1 cellular context compared by ENCODE assay signal in genomic region chr2:99403524-99403923, GRCh38.
TF ChIP-seq lines count a peak whose summit lies in the region.

No MANE protein-coding gene starts in this region.

TF ChIP-seq in HepG2, 621 proteins besides CTCF, POLR2A, EP300 and RAD21 (continued from another document and continues in another):
- TF ChIP-seq AHDC1 (CRISPR knock-in tag; IDR thresholded peaks at IDR 0.05; ENCODE audit: borderline replicate concordance): no peak
- TF ChIP-seq ZSCAN12 (CRISPR knock-in tag; IDR thresholded peaks at IDR 0.05): no peak
- 0 out of 2 replicates have a peak, but pooled peaks have one; percentile 21 for TF ChIP-seq ZBTB38 (CRISPR knock-in tag; IDR thresholded peaks at IDR 0.05)
- no peak for TF ChIP-seq HMG20B (CRISPR knock-in tag; conservative IDR thresholded peaks at IDR 0.05)
- TF ChIP-seq BRF2 (CRISPR knock-in tag; IDR thresholded peaks at IDR 0.05): no peak
- TF ChIP-seq ZNF260 (CRISPR knock-in tag; IDR thresholded peaks at IDR 0.05; ENCODE audit: borderline replicate concordance, low read depth): no peak
- TF ChIP-seq SMC3 (IDR thresholded peaks at IDR 0.05; ENCODE audit: low read length): peak; percentile 48
- peak; percentile 55; the same call in 1 of the 2 replicates for TF ChIP-seq KMT2A (CRISPR knock-in tag; IDR thresholded peaks at IDR 0.05)
- TF ChIP-seq MIER3 (CRISPR knock-in tag; IDR thresholded peaks at IDR 0.05; ENCODE audit: borderline replicate concordance): peak; percentile 20; the same call in 1 of the 2 replicates
- TF ChIP-seq TRAFD1 (CRISPR knock-in tag; IDR thresholded peaks at IDR 0.05; ENCODE audit: borderline replicate concordance): peak; percentile 40; the same call in 1 of the 2 replicates
- TF ChIP-seq UBTF (CRISPR knock-in tag; IDR thresholded peaks at IDR 0.05): 0 out of 2 replicates have a peak, but pooled peaks have one; percentile 27
- TF ChIP-seq ZNF607 (CRISPR knock-in tag; IDR thresholded peaks at IDR 0.05; ENCODE audit: borderline replicate concordance): peak; percentile 59; the same call in 1 of the 2 replicates
- peak; percentile 22; the same call in 1 of the 2 replicates for TF ChIP-seq MEIS1 (CRISPR knock-in tag; IDR thresholded peaks at IDR 0.05; ENCODE audit: borderline replicate concordance)
- 0 out of 2 replicates have a peak, but pooled peaks have one; percentile 42 for TF ChIP-seq ZFP90 (CRISPR knock-in tag; IDR thresholded peaks at IDR 0.05; ENCODE audit: borderline replicate concordance)
- no peak for TF ChIP-seq ZNF75D (CRISPR knock-in tag; IDR thresholded peaks at IDR 0.05; ENCODE audit: borderline replicate concordance)
- TF ChIP-seq DDIT3 (CRISPR knock-in tag; IDR thresholded peaks at IDR 0.05): no peak
- 0 out of 2 replicates have a peak, but pooled peaks have one; percentile 35 for TF ChIP-seq KDM6A (CRISPR knock-in tag; IDR thresholded peaks at IDR 0.05; ENCODE audit: low read depth)
- TF ChIP-seq BRCA1 (CRISPR knock-in tag; IDR thresholded peaks at IDR 0.05): no peak
- no peak for TF ChIP-seq SETDB1 (CRISPR knock-in tag; IDR thresholded peaks at IDR 0.05; ENCODE audit: borderline replicate concordance)
- TF ChIP-seq ZBTB37 (CRISPR knock-in tag; IDR thresholded peaks at IDR 0.05): no peak
- no peak for TF ChIP-seq ZFYVE20 (CRISPR knock-in tag; IDR thresholded peaks at IDR 0.05; ENCODE audit: borderline replicate concordance, low read depth)
- TF ChIP-seq XRCC5 (optimal IDR thresholded peaks at IDR 0.05; ENCODE audit: low read length): peak; percentile 94
- no peak for TF ChIP-seq ZNF567 (CRISPR knock-in tag; IDR thresholded peaks at IDR 0.05; ENCODE audit: borderline replicate concordance)
- TF ChIP-seq ZFX (CRISPR knock-in tag; IDR thresholded peaks at IDR 0.05; ENCODE audit: low read depth): 0 out of 2 replicates have a peak, but pooled peaks have one; percentile 15
- TF ChIP-seq ATF4 (CRISPR knock-in tag; IDR thresholded peaks at IDR 0.05): peak in 1 of 2 experiments; percentile 74; a peak in 2 of 4 replicates
- TF ChIP-seq GATAD2A (CRISPR knock-in tag; IDR thresholded peaks at IDR 0.05): 0 out of 2 replicates have a peak, but pooled peaks have one; percentile 49
- no peak for TF ChIP-seq ZNF143 (CRISPR knock-in tag; IDR thresholded peaks at IDR 0.05)
- TF ChIP-seq TEAD3 (CRISPR knock-in tag; optimal IDR thresholded peaks at IDR 0.05; ENCODE audit: borderline replicate concordance): peak; percentile 91
- peak; percentile 55; the same call in 1 of the 2 replicates for TF ChIP-seq ZNF331 (CRISPR knock-in tag; IDR thresholded peaks at IDR 0.05)
- 0 out of 2 replicates have a peak, but pooled peaks have one; percentile 25 for TF ChIP-seq KDM2A (CRISPR knock-in tag; IDR thresholded peaks at IDR 0.05; ENCODE audit: borderline replicate concordance, low read depth)
- TF ChIP-seq MXI1 (IDR thresholded peaks at IDR 0.05; ENCODE audit: borderline replicate concordance, low read depth, low read length): 0 out of 3 replicates have a peak, but pooled peaks have one; percentile 13
- peak; percentile 64 for TF ChIP-seq ARID5B (CRISPR knock-in tag; IDR thresholded peaks at IDR 0.05)
- no peak for TF ChIP-seq TSC22D2 (CRISPR knock-in tag; IDR thresholded peaks at IDR 0.05; ENCODE audit: borderline replicate concordance)
- TF ChIP-seq ZNF574 (CRISPR knock-in tag; IDR thresholded peaks at IDR 0.05): peak; percentile 73
- no peak for TF ChIP-seq GATAD1 (CRISPR knock-in tag; IDR thresholded peaks at IDR 0.05)
- 0 out of 2 replicates have a peak, but pooled peaks have one; percentile 34 for TF ChIP-seq ZMYM2 (CRISPR knock-in tag; IDR thresholded peaks at IDR 0.05)
- no peak for TF ChIP-seq ATRX (CRISPR knock-in tag; IDR thresholded peaks at IDR 0.05; ENCODE audit: borderline replicate concordance)
